ENCODE assay signal across 8 cellular contexts in genomic region chr3:42061711-42062408, GRCh38. TPM values are rescaled to one million over a fixed set of nuclear protein-coding genes. Genes with fewer than 3 reads are reported as not detected.
A peak's percentile ranks its signal among the peaks of the same experiment; 100 is the strongest.
DNase-seq lines count a peak whose midpoint lies in the region; ATAC-seq and TF ChIP-seq lines count a peak whose summit lies in the region.

No MANE protein-coding gene starts in this region.

- ATAC-seq in effector memory CD8-positive, alpha-beta T cell (replicated peaks) = no peak

- H3K36me3 Mint-ChIP-seq in effector memory CD8-positive, alpha-beta T cell (ENCODE audit: insufficient read depth) = peaks cover 14% of the 10 kb centered on the region

- H3K9me3 ChIP-seq in mesodermal cell (ENCODE audit: control insufficient read depth, low read length) = no peaks in the 10 kb centered on the region

- H3K4me3 ChIP-seq in AG04449 (ENCODE audit: low read depth, low read length) = no peak overlapping the region
- no peak overlapping the region for H3K4me3 ChIP-seq in mesodermal cell (ENCODE audit: extremely low read depth, insufficient read depth, low read length, poor library complexity, severe bottlenecking)

- no peaks in the 10 kb centered on the region for H3K27me3 Mint-ChIP-seq in effector memory CD8-positive, alpha-beta T cell

- H3K27ac Mint-ChIP-seq in effector memory CD8-positive, alpha-beta T cell = no peak overlapping the region

- POLR2A ChIA-PET in AG04449 (lab: Yijun Ruan, JAX) = interaction anchor here (0.6 to 1.4 kb wide), 4 partner anchors 9 to 30 kb away, joined by 4 to 5 read pairs (median 4); no protein-coding TSS in a partner anchor

- no peaks in the 10 kb centered on the region for H3K9me3 Mint-ChIP-seq in effector memory CD8-positive, alpha-beta T cell

- WGBS in mesodermal cell (ENCODE audit: insufficient coverage in 2 of 2), 2 experiments = 44 to 66% methylated on average over 4 to 6 of the region's 6 CpGs

- no peaks in the 10 kb centered on the region for H3K36me3 ChIP-seq in mesodermal cell (ENCODE audit: control insufficient read depth, insufficient read depth, low read length)

- peak; percentile 52 for DNase-seq in AG04449 (ENCODE audit: low read depth, low spot score)
- peak; percentile 83 for DNase-seq in M059J (ENCODE audit: low read depth)
- peak; percentile 93 for DNase-seq in dermis blood vessel endothelial cell
- no peak for DNase-seq in superior temporal gyrus (ENCODE audit: extremely low spot score)
- DNase-seq in occipital lobe (lab: John Stamatoyannopoulos, UW) = no peak
- no peak for DNase-seq in cerebellar nuclear complex (lab: John Stamatoyannopoulos, UW)
- no peak for DNase-seq in effector memory CD8-positive, alpha-beta T cell

- no peak for TF ChIP-seq CTCF in AG04449 (IDR thresholded peaks at IDR 0.05; ENCODE audit: insufficient read depth, low read length, missing control alignments)

- peak overlapping the region; percentile 86 for H3K27ac ChIP-seq in mesodermal cell (ENCODE audit: low read depth, low read length, severe bottlenecking)

- H3K4me1 Mint-ChIP-seq in effector memory CD8-positive, alpha-beta T cell (ENCODE audit: low read depth in 2 of 2) = peaks cover 15 to 34% of the 10 kb centered on the region in 2 donors

- H3K4me3 Mint-ChIP-seq in effector memory CD8-positive, alpha-beta T cell = no peak overlapping the region

- H3K4me1 ChIP-seq in mesodermal cell (ENCODE audit: control insufficient read depth, insufficient read depth, low read length, poor library complexity, severe bottlenecking) = peaks cover 24% of the 10 kb centered on the region

- CTCF ChIA-PET in AG04449 (lab: Yijun Ruan, JAX) = interaction anchor here (0.6 to 2.1 kb wide), 6 partner anchors 10 to 167 kb away, joined by 3 to 14 read pairs (median 3); no protein-coding TSS in a partner anchor

RNA-seq across cellular contexts. Expression of gene TRAK1, which starts 29.3 kb away (rescaled TPM):
- total RNA-seq in M059J (2014; rRNA removed; shearing (Covaris generic)) = 6.4 and 9.6 TPM in 2 replicates
- total RNA-seq in dermis blood vessel endothelial cell (52.1 and 67.3 TPM in 2 replicates), occipital lobe (46.3 TPM)
- 33.3 TPM for polyA plus RNA-seq in mesodermal cell (2013, experiment 1 of 2)
- 26.3 TPM for polyA plus RNA-seq in mesodermal cell (2013, experiment 2 of 2)

Comparison
In these comparisons a context has a peak if more than half of its experiments do, and no peak if none do; other contexts are left out.
1. DNase-seq: peak in AG04449 (single experiment), M059J (single experiment) and dermis blood vessel endothelial cell (single experiment); none in superior temporal gyrus (single experiment), occipital lobe (single experiment), cerebellar nuclear complex (0 of 2) and effector memory CD8-positive, alpha-beta T cell (0 of 3).